ENCODE assay signal across 1 cellular context in the genomic region with DNA sequence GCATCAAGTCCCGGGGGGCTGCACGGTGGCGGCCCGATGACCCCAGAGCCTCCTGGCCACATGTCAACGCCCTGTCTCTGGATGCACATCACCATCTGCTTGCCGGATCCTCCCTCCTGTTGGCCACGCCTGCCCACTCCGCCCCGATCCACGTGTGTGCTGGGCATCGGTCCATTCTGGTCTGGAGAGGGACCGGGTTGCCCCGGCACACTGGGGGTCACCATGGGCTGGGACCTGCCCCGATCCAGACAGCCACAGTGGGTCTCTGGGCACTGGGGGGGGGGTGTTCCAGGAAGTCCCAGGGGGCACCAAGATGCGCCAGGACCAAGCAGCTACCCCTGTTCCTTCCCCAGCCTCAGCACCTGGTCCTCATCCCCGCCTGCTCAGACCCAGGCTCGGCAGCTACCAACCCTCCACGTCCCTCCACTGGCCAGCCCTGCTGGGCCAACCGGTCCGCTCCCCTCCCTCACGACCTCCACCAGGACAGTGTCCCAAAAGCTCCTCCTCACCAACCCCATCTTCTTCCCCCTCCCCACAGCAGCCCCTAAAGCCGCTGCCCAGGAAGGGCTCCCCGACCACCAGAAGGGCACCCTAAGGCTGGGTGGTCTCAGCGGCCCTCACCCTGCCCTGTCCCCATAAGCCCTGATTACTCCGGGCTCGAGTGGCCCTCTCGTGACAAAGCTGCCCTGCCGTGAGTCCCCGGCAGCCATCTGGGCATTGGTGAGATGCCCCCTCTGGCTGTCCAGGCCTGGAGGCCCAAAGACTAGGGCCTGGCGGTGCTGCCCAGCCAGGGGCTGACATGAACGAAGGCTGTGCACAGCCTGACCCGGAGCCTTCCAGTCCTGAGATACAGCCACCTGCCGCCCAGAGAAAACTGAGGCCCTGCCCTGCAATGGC.
TF ChIP-seq lines count a peak whose summit lies in the region.

No MANE protein-coding gene starts in this region.

TF ChIP-seq in GM12878, 131 proteins besides CTCF, POLR2A, EP300 and RAD21:
- TF ChIP-seq CREB1 (IDR thresholded peaks at IDR 0.05; ENCODE audit: low read depth) (no peak), SUZ12 (IDR thresholded peaks at IDR 0.05; ENCODE audit: unreplicated experiment) (no peak), SUPT20H (IDR thresholded peaks at IDR 0.05; ENCODE audit: borderline replicate concordance, control insufficient read depth, low read depth, low read length) (no peak), ETV6 (conservative IDR thresholded peaks at IDR 0.05 in 1 of 2, IDR thresholded peaks at IDR 0.05 in 1 of 2; ENCODE audit: borderline replicate concordance in 1 of 2, low read depth in 1 of 2) (no peak), MYC (IDR thresholded peaks at IDR 0.05; ENCODE audit: insufficient read depth, insufficient read length, insufficient replicate concordance, low read length, severe bottlenecking) (no peak), E2F4 (IDR thresholded peaks at IDR 0.05; ENCODE audit: low read depth, low read length) (no peak), ESRRA (IDR thresholded peaks at IDR 0.05; ENCODE audit: low read length) (no peak), NFIC (IDR thresholded peaks at IDR 0.05; ENCODE audit: low read depth, low read length) (no peak), SPI1 (IDR thresholded peaks at IDR 0.05; ENCODE audit: borderline replicate concordance, insufficient read depth, low read depth, low read length) (no peak), JUND (IDR thresholded peaks at IDR 0.05; ENCODE audit: low read depth, low read length) (no peak)
- TF ChIP-seq, protein P1, sequence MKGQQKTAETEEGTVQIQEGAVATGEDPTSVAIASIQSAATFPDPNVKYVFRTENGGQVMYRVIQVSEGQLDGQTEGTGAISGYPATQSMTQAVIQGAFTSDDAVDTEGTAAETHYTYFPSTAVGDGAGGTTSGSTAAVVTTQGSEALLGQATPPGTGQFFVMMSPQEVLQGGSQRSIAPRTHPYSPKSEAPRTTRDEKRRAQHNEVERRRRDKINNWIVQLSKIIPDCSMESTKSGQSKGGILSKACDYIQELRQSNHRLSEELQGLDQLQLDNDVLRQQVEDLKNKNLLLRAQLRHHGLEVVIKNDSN (IDR thresholded peaks at IDR 0.05; ENCODE audit: borderline replicate concordance, extremely low read length, insufficient read depth, low read depth, low read length) = no peak
- TF ChIP-seq, protein P2, sequence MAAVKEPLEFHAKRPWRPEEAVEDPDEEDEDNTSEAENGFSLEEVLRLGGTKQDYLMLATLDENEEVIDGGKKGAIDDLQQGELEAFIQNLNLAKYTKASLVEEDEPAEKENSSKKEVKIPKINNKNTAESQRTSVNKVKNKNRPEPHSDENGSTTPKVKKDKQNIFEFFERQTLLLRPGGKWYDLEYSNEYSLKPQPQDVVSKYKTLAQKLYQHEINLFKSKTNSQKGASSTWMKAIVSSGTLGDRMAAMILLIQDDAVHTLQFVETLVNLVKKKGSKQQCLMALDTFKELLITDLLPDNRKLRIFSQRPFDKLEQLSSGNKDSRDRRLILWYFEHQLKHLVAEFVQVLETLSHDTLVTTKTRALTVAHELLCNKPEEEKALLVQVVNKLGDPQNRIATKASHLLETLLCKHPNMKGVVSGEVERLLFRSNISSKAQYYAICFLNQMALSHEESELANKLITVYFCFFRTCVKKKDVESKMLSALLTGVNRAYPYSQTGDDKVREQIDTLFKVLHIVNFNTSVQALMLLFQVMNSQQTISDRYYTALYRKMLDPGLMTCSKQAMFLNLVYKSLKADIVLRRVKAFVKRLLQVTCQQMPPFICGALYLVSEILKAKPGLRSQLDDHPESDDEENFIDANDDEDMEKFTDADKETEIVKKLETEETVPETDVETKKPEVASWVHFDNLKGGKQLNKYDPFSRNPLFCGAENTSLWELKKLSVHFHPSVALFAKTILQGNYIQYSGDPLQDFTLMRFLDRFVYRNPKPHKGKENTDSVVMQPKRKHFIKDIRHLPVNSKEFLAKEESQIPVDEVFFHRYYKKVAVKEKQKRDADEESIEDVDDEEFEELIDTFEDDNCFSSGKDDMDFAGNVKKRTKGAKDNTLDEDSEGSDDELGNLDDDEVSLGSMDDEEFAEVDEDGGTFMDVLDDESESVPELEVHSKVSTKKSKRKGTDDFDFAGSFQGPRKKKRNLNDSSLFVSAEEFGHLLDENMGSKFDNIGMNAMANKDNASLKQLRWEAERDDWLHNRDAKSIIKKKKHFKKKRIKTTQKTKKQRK (IDR thresholded peaks at IDR 0.05; ENCODE audit: low read depth, low read length) = no peak
